In the genomic region with DNA sequence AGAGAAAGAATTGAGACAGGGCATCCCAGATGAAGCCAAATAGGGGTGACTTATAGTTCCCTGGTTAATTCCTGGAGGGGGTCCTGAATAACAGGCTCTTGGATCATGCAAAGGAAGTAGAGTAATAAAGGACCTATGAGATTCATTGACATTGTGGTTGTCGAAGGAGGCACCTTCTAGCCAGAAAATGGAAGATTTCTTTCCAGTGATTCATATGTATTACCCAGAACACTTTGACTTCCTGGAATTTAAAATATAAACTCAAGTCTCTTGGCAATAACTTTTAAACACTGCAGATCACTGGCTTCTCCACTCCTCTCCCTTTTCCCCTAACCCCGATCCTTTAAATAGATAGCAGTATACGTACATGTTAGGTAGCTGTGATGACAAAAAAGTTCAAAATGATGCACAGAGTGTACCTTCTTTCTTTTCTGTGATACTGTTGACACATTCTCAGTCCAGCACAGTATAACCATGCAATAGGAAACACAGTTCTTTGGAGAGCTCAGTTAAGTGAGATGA, we compare ENCODE assay signal across 12 cellular contexts.
DNase-seq lines count a peak whose midpoint lies in the region; ATAC-seq and TF ChIP-seq lines count a peak whose summit lies in the region.
"Had no signal": no experiment of that assay in that cellular context is flagged by ENCODE, and none has a peak within 500 bp of the region (broad histone marks: within the 10 kb centered on the region; RNA-seq: fewer than 3 reads in every experiment).

No MANE protein-coding gene starts in this region.

- H3K4me3 ChIP-seq in brain microvascular endothelial cell (ENCODE audit: low read depth, low read length) (no peak overlapping the region), aorta (ENCODE audit: low read length in 2 of 2) (no peak overlapping the region), Caco-2 (ENCODE audit: low read depth, low read length) (no peak overlapping the region)

- intact Hi-C loops in left ventricle myocardium superior (cut with micrococcal nuclease) = no loop called here
- intact Hi-C loops in cardiac septum (cut with DNase I) = no loop called here
- intact Hi-C loops in aorta (cut with DNase I) = no loop called here
- intact Hi-C loops in Caco-2 (cut with micrococcal nuclease; ENCODE audit: unreplicated experiment) = no loop called here

- H3K27ac Mint-ChIP-seq in naive thymus-derived CD8-positive, alpha-beta T cell = no peak overlapping the region
- no peak overlapping the region for H3K27ac Mint-ChIP-seq in Caco-2 (ENCODE audit: unreplicated experiment)

- H3K9me3 ChIP-seq in aorta (ENCODE audit: control insufficient read depth, low read length) (no peaks in the 10 kb centered on the region), Caco-2 (no peaks in the 10 kb centered on the region)

- no peak overlapping the region for H3K4me3 Mint-ChIP-seq in naive thymus-derived CD8-positive, alpha-beta T cell
- no peak overlapping the region for H3K4me3 Mint-ChIP-seq in Caco-2 (ENCODE audit: unreplicated experiment)

- H3K36me3 Mint-ChIP-seq in naive thymus-derived CD8-positive, alpha-beta T cell = no peaks in the 10 kb centered on the region
- peaks cover 6% of the 10 kb centered on the region for H3K36me3 Mint-ChIP-seq in Caco-2 (ENCODE audit: insufficient read depth, unreplicated experiment)

- in situ Hi-C loops in brain microvascular endothelial cell (cut with HindIII; ENCODE audit: low pct_ligation_motif_present, low sequenced_read_pairs) = no loop called here

- no peaks in the 10 kb centered on the region for H3K27me3 ChIP-seq in brain microvascular endothelial cell (replicated peaks)
- H3K27me3 ChIP-seq in aorta (ENCODE audit: control insufficient read depth in 1 of 2, insufficient read depth in 2 of 2, low read length in 1 of 2) = no peaks in the 10 kb centered on the region
- H3K27me3 ChIP-seq in Caco-2 (replicated peaks; ENCODE audit: control insufficient read depth, insufficient read depth, low read length) = no peaks in the 10 kb centered on the region

- H3K36me3 ChIP-seq in brain microvascular endothelial cell (replicated peaks) (peaks cover 48% of the 10 kb centered on the region), aorta (ENCODE audit: control insufficient read depth in 1 of 2, insufficient read depth in 2 of 2, low read length in 1 of 2) (no peaks in the 10 kb centered on the region), Caco-2 (ENCODE audit: control insufficient read depth, insufficient read depth, low read length) (no peaks in the 10 kb centered on the region)

- DNase-seq in left ventricle myocardium superior = no peak
- no peak for DNase-seq in cardiac septum (ENCODE audit: low spot score)
- DNase-seq in brain microvascular endothelial cell = peak; percentile 83
- peak; percentile 94 for DNase-seq in kidney glomerular epithelial cell (lab: John Stamatoyannopoulos, UW)
- no peak for DNase-seq in aorta
- no peak for DNase-seq in naive thymus-derived CD8-positive, alpha-beta T cell
- no peak for DNase-seq in Caco-2
- DNase-seq: AML-193; effector CD4-positive, alpha-beta T cell; GDM1; islet precursor cell had no signal

- no TSS peak for BruUV-seq in Caco-2 (replicated peaks; lab: Mats Ljungman, UMichigan)

- H3K4me1 Mint-ChIP-seq in naive thymus-derived CD8-positive, alpha-beta T cell = no peaks in the 10 kb centered on the region
- no peaks in the 10 kb centered on the region for H3K4me1 Mint-ChIP-seq in Caco-2 (ENCODE audit: low read depth, unreplicated experiment)

- POLR2A ChIA-PET in naive thymus-derived CD8-positive, alpha-beta T cell (lab: Charles Lee) = no interaction called here
- POLR2A ChIA-PET in Caco-2 (lab: Charles Lee) = no interaction called here

- H3K27ac ChIP-seq in brain microvascular endothelial cell = peak overlapping the region; percentile 82
- H3K27ac ChIP-seq in aorta (ENCODE audit: low read depth in 1 of 2, low read length in 2 of 2) = peak overlapping the region; percentile 87 to 99

- H3K27me3 Mint-ChIP-seq in naive thymus-derived CD8-positive, alpha-beta T cell = peaks cover 0 to 4% (median 3%) of the 10 kb centered on the region in 5 donors
- H3K27me3 Mint-ChIP-seq in Caco-2 (ENCODE audit: insufficient read depth, unreplicated experiment) = no peaks in the 10 kb centered on the region

- TF ChIP-seq CTCF in brain microvascular endothelial cell (IDR thresholded peaks at IDR 0.05; ENCODE audit: low read depth, low read length, missing control alignments) (no peak), Caco-2 (IDR thresholded peaks at IDR 0.05; ENCODE audit: insufficient read depth in 1 of 2, low read depth in 1 of 2, low read length in 1 of 2, severe bottlenecking in 1 of 2, unreplicated experiment in 1 of 2) (no peak)

- no peaks in the 10 kb centered on the region for H3K9me3 Mint-ChIP-seq in naive thymus-derived CD8-positive, alpha-beta T cell
- no peaks in the 10 kb centered on the region for H3K9me3 Mint-ChIP-seq in Caco-2 (ENCODE audit: unreplicated experiment)

- CTCF ChIA-PET in Caco-2 (lab: Charles Lee) = no interaction called here

- H3K4me1 ChIP-seq in aorta (ENCODE audit: control insufficient read depth in 1 of 2, insufficient read depth in 2 of 2, low read length in 2 of 2) (peaks cover 12 to 13% of the 10 kb centered on the region in 2 donors), Caco-2 (no peaks in the 10 kb centered on the region)

- 2 to 8% methylated on average over 3 of the region's 3 CpGs for WGBS in aorta, 2 donors

- ATAC-seq in left ventricle myocardium superior = peak; percentile 15
- ATAC-seq in aorta (ENCODE audit: low FRiP score) = peak; percentile 58
- no peak for ATAC-seq in naive thymus-derived CD8-positive, alpha-beta T cell
- no peak for ATAC-seq in HG02571 (IDR thresholded peaks at IDR 0.05; ENCODE audit: unreplicated experiment)

Comparison
In these comparisons a context has a peak if more than half of its experiments do, and no peak if none do; other contexts are left out.
1. ATAC-seq: peak in left ventricle myocardium superior (single experiment) and aorta (single experiment); none in naive thymus-derived CD8-positive, alpha-beta T cell (0 of 2) and HG02571 (single experiment).
2. DNase-seq: peak in brain microvascular endothelial cell (single experiment) and kidney glomerular epithelial cell (single experiment); none in left ventricle myocardium superior (single experiment), cardiac septum (single experiment), aorta (0 of 2), naive thymus-derived CD8-positive, alpha-beta T cell (0 of 10) and Caco-2 (0 of 2).